In genomic region chr2:119174216-119174992, GRCh38 we compare ENCODE assay signal across 9 cellular contexts. TPM values are rescaled to one million over a fixed set of nuclear protein-coding genes. Genes with fewer than 3 reads are reported as not detected.
A peak's percentile ranks its signal among the peaks of the same experiment; 100 is the strongest.
DNase-seq lines count a peak whose midpoint lies in the region; ATAC-seq, FAIRE-seq and TF ChIP-seq lines count a peak whose summit lies in the region.
"Had no signal": no experiment of that assay in that cellular context is flagged by ENCODE, and none has a peak within 500 bp of the region (broad histone marks: within the 10 kb centered on the region; RNA-seq: fewer than 3 reads in every experiment).

No MANE protein-coding gene starts in this region.

- TF ChIP-seq CTCF in C4-2B (conservative IDR thresholded peaks at IDR 0.05) (peak; percentile 90), astrocyte (IDR thresholded peaks at IDR 0.05; ENCODE audit: insufficient read depth, low read depth, low read length) (peak; percentile 47)

- H3K4me2 ChIP-seq in astrocyte (ENCODE audit: low read length), result no peak overlapping the region

- peak; percentile 53; the same call in 1 of the 2 replicates for TF ChIP-seq RAD21 in Ishikawa (IDR thresholded peaks at IDR 0.05; ENCODE audit: low read depth)

- H3K9me3 Mint-ChIP-seq in astrocyte (ENCODE audit: unreplicated experiment), result no peaks in the 10 kb centered on the region

- H3K9ac ChIP-seq in astrocyte (ENCODE audit: low read length), result no peak overlapping the region

- H3K79me2 ChIP-seq in astrocyte (ENCODE audit: insufficient read depth, low read length), result no peaks in the 10 kb centered on the region

- peaks cover 37% of the 10 kb centered on the region for H3K27me3 Mint-ChIP-seq in astrocyte (ENCODE audit: low read depth, unreplicated experiment)

- DNase-seq in T follicular helper cell (ENCODE audit: low read depth), result peak; percentile 14
- DNase-seq in astrocyte (ENCODE audit: low read depth), result no peak
- peak in 1 of 2 donors; percentile 46 for DNase-seq in left colon
- peak; percentile 11 for DNase-seq in stimulated activated CD8-positive, alpha-beta memory T cell treated with anti-CD3 and anti-CD28 coated beads, Interleukin-12 subunit alpha, Interleukin-12 subunit beta, amount 100 ng/mL, for 4 hours (ENCODE audit: low read depth)
- DNase-seq in sciatic nerve (ENCODE audit: low spot score), result no peak

- peak; percentile 83 for ATAC-seq in GM19035 (IDR thresholded peaks at IDR 0.05; ENCODE audit: unreplicated experiment)
- ATAC-seq in left colon, result peak; percentile 62
- ATAC-seq in sciatic nerve, result no peak

- no peak overlapping the region for H3K27ac ChIP-seq in C4-2B
- H3K27ac ChIP-seq in astrocyte (ENCODE audit: low read depth, low read length), result no peak overlapping the region

- H3K4me1 Mint-ChIP-seq in astrocyte (ENCODE audit: low read depth, unreplicated experiment), result peaks cover 8% of the 10 kb centered on the region

- H3K36me3 ChIP-seq in astrocyte (ENCODE audit: insufficient read depth, low read length), result no peaks in the 10 kb centered on the region

- H3K4me3 ChIP-seq in astrocyte (ENCODE audit: insufficient read depth, low read depth, low read length), result no peak overlapping the region

- no peak for TF ChIP-seq EP300 in Ishikawa (IDR thresholded peaks at IDR 0.05; ENCODE audit: borderline replicate concordance)

- intact Hi-C loops in left colon (cut with DNase I, micrococcal nuclease) (no loop called here), sciatic nerve (cut with DNase I) (no loop called here)

- H4K20me1 ChIP-seq in astrocyte (ENCODE audit: insufficient read depth, low read length), result no peaks in the 10 kb centered on the region

- H3K9me3 ChIP-seq in astrocyte (ENCODE audit: insufficient read depth, low read depth, low read length), result no peaks in the 10 kb centered on the region

- no peaks in the 10 kb centered on the region for H3K4me1 ChIP-seq in astrocyte (ENCODE audit: insufficient read depth, low read length)

- FAIRE-seq in astrocyte (lab: Jason Lieb, UNC), result no peak

- no peak overlapping the region for H3K27ac Mint-ChIP-seq in astrocyte (ENCODE audit: unreplicated experiment)

- H3K4me3 Mint-ChIP-seq in astrocyte (ENCODE audit: unreplicated experiment), result no peak overlapping the region

- H3K36me3 Mint-ChIP-seq in astrocyte (ENCODE audit: low read depth, unreplicated experiment), result no peaks in the 10 kb centered on the region

- peaks cover 2% of the 10 kb centered on the region for H3K27me3 ChIP-seq in astrocyte (ENCODE audit: insufficient read depth, low read length)

- no peak overlapping the region for H2AFZ ChIP-seq in astrocyte (ENCODE audit: low read depth, low read length)

TF ChIP-seq in Ishikawa, 13 proteins besides CTCF, POLR2A, EP300 and RAD21:
- TF ChIP-seq TEAD4 (IDR thresholded peaks at IDR 0.05), result no peak
- no peak for TF ChIP-seq EGR1 (IDR thresholded peaks at IDR 0.05)
- TF ChIP-seq, protein P1, sequence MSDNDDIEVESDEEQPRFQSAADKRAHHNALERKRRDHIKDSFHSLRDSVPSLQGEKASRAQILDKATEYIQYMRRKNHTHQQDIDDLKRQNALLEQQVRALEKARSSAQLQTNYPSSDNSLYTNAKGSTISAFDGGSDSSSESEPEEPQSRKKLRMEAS (IDR thresholded peaks at IDR 0.05), result no peak
- TF ChIP-seq, protein P2, sequence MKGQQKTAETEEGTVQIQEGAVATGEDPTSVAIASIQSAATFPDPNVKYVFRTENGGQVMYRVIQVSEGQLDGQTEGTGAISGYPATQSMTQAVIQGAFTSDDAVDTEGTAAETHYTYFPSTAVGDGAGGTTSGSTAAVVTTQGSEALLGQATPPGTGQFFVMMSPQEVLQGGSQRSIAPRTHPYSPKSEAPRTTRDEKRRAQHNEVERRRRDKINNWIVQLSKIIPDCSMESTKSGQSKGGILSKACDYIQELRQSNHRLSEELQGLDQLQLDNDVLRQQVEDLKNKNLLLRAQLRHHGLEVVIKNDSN (IDR thresholded peaks at IDR 0.05), result no peak
- no peak for TF ChIP-seq TCF12 (IDR thresholded peaks at IDR 0.05; ENCODE audit: low read depth)
- TF ChIP-seq CREB1 (IDR thresholded peaks at IDR 0.05; ENCODE audit: low read depth), result no peak
- TF ChIP-seq YY1 (IDR thresholded peaks at IDR 0.05; ENCODE audit: low read depth), result no peak
- TF ChIP-seq TAF1 (IDR thresholded peaks at IDR 0.05; ENCODE audit: low read depth), result no peak
TF ChIP-seq in Ishikawa: peak in this region for 0.

RNA-seq across cellular contexts. Expression of gene C1QL2, which starts 15.9 kb away (rescaled TPM):
- total RNA-seq in astrocyte (0.20 TPM in 1 of 2 replicates, not detected in the other), left colon (not detected), sciatic nerve (not detected)
- total RNA-seq: right cardiac atrium had no signal

RNA-seq across cellular contexts. Expression of gene STEAP3, which starts 49.2 kb away (rescaled TPM):
- 38.8 and 43.1 TPM in 2 replicates for total RNA-seq in astrocyte
- total RNA-seq in left colon, result 10 to 100 TPM; 19.4 to 29.6 TPM
- 9.1 TPM for total RNA-seq in sciatic nerve

Comparison
In these comparisons a context has a peak if more than half of its experiments do, and no peak if none do; other contexts are left out.
1. DNase-seq: peak in T follicular helper cell (single experiment) and stimulated activated CD8-positive, alpha-beta memory T cell treated with anti-CD3 and anti-CD28 coated beads, Interleukin-12 subunit alpha, Interleukin-12 subunit beta, amount 100 ng/mL, for 4 hours (single experiment); none in astrocyte (single experiment) and sciatic nerve (single experiment).